ENCODE assay signal across 23 cellular contexts in the genomic region with DNA sequence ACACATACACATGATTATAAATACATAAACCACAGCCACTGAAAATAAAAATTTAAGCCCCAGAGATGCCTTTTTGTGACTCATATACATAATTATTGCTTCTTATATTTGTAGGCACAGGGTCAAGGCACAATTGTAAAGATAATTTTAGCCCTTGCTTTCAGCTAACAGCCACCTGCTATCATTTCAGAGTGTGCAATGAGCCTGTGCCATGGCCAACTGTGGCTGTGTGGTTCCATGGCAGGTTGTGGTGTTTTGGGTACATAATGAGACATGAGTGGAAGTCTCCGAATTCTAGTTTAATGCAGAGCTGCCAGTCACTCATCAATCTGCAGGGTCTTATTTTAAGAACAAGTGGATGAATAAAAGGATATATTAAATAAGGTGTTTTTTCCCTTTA.
"Had no signal": no experiment of that assay in that cellular context is flagged by ENCODE, and none has a peak within 500 bp of the region (broad histone marks: within the 10 kb centered on the region; RNA-seq: fewer than 3 reads in every experiment).

No MANE protein-coding gene starts in this region.

- ATAC-seq: activated CD4-positive, CD25-positive, alpha-beta regulatory T cell treated with anti-CD3 and anti-CD28 coated beads, Interleukin-2, amount 50 U/mL, for 24 hours; activated CD8-positive, alpha-beta memory T cell treated with anti-CD3 and anti-CD28 coated beads, Interleukin-2, amount 10 ng/mL, durations not matched to agents 7 days and 5 days; K562 had no signal

- H3K4me1 ChIP-seq: breast epithelium, Peyer's patch, SJCRH30 had no signal

- H3K36me3 ChIP-seq: breast epithelium, Peyer's patch, SJCRH30 had no signal

- DNase-seq: activated CD4-positive, alpha-beta T cell treated with anti-CD3 and anti-CD28 coated beads for 4 hours; activated CD8-positive, alpha-beta memory T cell treated with anti-CD3 and anti-CD28 coated beads, Interleukin-2, amount 10 ng/mL, durations not matched to agents 7 days and 5 days; activated effector memory CD4-positive, alpha-beta T cell treated with Interleukin-2 at 50 U/mL for 16 hours; activated naive CD4-positive, alpha-beta T cell; activated T-cell treated with anti-CD3 and anti-CD28 coated beads, Interleukin-2, amount 50 U/mL, for 24 hours; aorta; caudate nucleus; Karpas-422; NCI-H1105 treated with DMSO at 0.1 percent for 48 hours; NCI-H1436 treated with DMSO at 0.1 percent for 48 hours; NCI-H187; NCI-H226; NCI-H748 treated with DMSO at 0.1 percent for 48 hours; NK-92 treated with Interleukin-12 subunit alpha and Interleukin-12 subunit beta, amount 100 ng/mL, for 24 hours; OCI-M1; Peyer's patch; Right ventricle myocardium superior; SJCRH30; SK-N-SH had no signal

- H3K9me3 ChIP-seq: breast epithelium, Peyer's patch, SJCRH30, SK-N-SH had no signal

- H3K27ac ChIP-seq: breast epithelium, Peyer's patch, RWPE1, SJCRH30 had no signal

- H3K4me3 ChIP-seq: breast epithelium, K562, Peyer's patch, SJCRH30 had no signal

- H3K27me3 ChIP-seq: breast epithelium, Peyer's patch, SJCRH30 had no signal

- H3K9ac ChIP-seq: SK-N-SH had no signal
